Comparison of ENCODE assay signal across 7 cellular contexts in genomic region chr9:133355881-133356357, GRCh38. TPM values are rescaled to one million over a fixed set of nuclear protein-coding genes. Genes with fewer than 3 reads are reported as not detected.
DNase-seq lines count a peak whose midpoint lies in the region; ATAC-seq and TF ChIP-seq lines count a peak whose summit lies in the region.

No MANE protein-coding gene starts in this region.

- ATAC-seq in GM18520 (IDR thresholded peaks at IDR 0.05; ENCODE audit: unreplicated experiment) (peak; percentile 12), HG02870 (IDR thresholded peaks at IDR 0.05; ENCODE audit: unreplicated experiment) (peak; percentile 9)

- H3K9me3 ChIP-seq in SU-DHL-6 (ENCODE audit: insufficient read depth, low read length) = no peaks in the 10 kb centered on the region

- H4K20me1 ChIP-seq in SU-DHL-6 (ENCODE audit: low read depth, low read length) = no peaks in the 10 kb centered on the region

- no peaks in the 10 kb centered on the region for H3K27me3 ChIP-seq in SU-DHL-6 (ENCODE audit: low read length)

- H2AFZ ChIP-seq in SU-DHL-6 (ENCODE audit: low read depth, low read length, severe bottlenecking) = no peak overlapping the region

- H3F3A ChIP-seq in SU-DHL-6 (ENCODE audit: insufficient read depth) = peaks cover 40% of the 10 kb centered on the region

- peak overlapping the region; percentile 85 for H3K9ac ChIP-seq in SU-DHL-6 (ENCODE audit: low read length)

- peak overlapping the region; percentile 13 for H3K27ac ChIP-seq in SU-DHL-6 (ENCODE audit: low read depth, low read length)

- peaks cover 8% of the 10 kb centered on the region; the same call in 1 of the 2 replicates for H3K79me2 ChIP-seq in SU-DHL-6 (ENCODE audit: insufficient read depth, low read length)

- H3K4me2 ChIP-seq in SU-DHL-6 (ENCODE audit: low read depth, low read length, poor library complexity, severe bottlenecking) = peak overlapping the region; percentile 57

- intact Hi-C loops in posterior vena cava (cut with DNase I) = no loop called here

- H3K36me3 ChIP-seq in SU-DHL-6 (ENCODE audit: low read length) = peaks cover 10% of the 10 kb centered on the region

- TF ChIP-seq CTCF in SU-DHL-6 (IDR thresholded peaks at IDR 0.05; ENCODE audit: insufficient read depth, low read length, poor library complexity, severe bottlenecking) = no peak
- no peak for TF ChIP-seq CTCF in fibroblast of pulmonary artery (IDR thresholded peaks at IDR 0.05; ENCODE audit: low read length, missing control alignments)

- no peaks in the 10 kb centered on the region for H3K9me2 ChIP-seq in SU-DHL-6 (replicated peaks; ENCODE audit: insufficient read depth, low read length)

- DNase-seq in fibroblast of pulmonary artery (ENCODE audit: low read depth) (no peak), posterior vena cava (ENCODE audit: low spot score) (peak; percentile 66), SIG-M5 (lab: John Stamatoyannopoulos, UW) (no peak), NCI-H2196 (lab: John Stamatoyannopoulos, UW; ENCODE audit: unreplicated experiment) (no peak)

- H3K4me3 ChIP-seq in SU-DHL-6 (ENCODE audit: insufficient read depth, low read length, poor library complexity, severe bottlenecking) = peak overlapping the region; percentile 80
- H3K4me3 ChIP-seq in fibroblast of pulmonary artery (replicated peaks; ENCODE audit: low read depth, low read length) = peak overlapping the region; percentile 83

RNA-seq across cellular contexts. Expression of gene SURF1, which starts 0.4 kb away (rescaled TPM):
- total RNA-seq in posterior vena cava = 10 to 100 TPM; 27.7 to 30.2 TPM

RNA-seq across cellular contexts. Expression of gene SURF2, which starts 0.4 kb away (rescaled TPM):
- total RNA-seq in posterior vena cava = 10 to 100 TPM; 11.8 to 12.0 TPM

RNA-seq across cellular contexts. Expression of gene RPL7A, which starts 7.9 kb away (rescaled TPM):
- total RNA-seq in posterior vena cava = 1,000 to 10,000 TPM; 1,252 to 1,287 TPM

RNA-seq across cellular contexts. Expression of gene MED22, which starts 8.0 kb away (rescaled TPM):
- total RNA-seq in posterior vena cava = 10 to 100 TPM; 28.6 to 28.9 TPM

RNA-seq across cellular contexts. Expression of gene SURF6, which starts 19.9 kb away (rescaled TPM):
- total RNA-seq in posterior vena cava = 10 to 100 TPM; 11.5 to 12.0 TPM
